Comparison of ENCODE assay signal across 20 cellular contexts in the genomic region with DNA sequence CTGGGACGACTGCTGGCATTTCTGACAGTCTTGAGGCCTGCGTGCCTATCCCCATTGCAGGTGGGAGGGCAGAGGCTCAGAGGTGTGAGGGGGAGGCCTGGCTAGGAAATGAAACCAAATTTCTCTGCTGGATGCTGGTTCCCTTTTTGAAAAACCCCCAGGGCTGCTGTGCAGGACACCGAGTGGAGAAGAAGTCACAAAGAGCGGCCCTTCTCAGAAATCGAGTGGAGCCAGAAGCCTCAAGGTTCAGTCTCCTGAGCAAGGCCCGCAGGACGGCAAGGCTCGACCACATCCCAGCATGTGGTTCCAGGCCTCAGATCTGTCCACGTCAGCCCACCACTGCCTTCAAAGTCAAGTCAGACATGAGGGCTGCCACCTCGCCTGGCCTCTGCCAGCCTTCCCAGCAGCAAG.
DNase-seq lines count a peak whose midpoint lies in the region; ATAC-seq lines count a peak whose summit lies in the region.
"Had no signal": no experiment of that assay in that cellular context is flagged by ENCODE, and none has a peak within 500 bp of the region (broad histone marks: within the 10 kb centered on the region; RNA-seq: fewer than 3 reads in every experiment).

No MANE protein-coding gene starts in this region.

- peaks cover 19% of the 10 kb centered on the region for H3K9me3 Mint-ChIP-seq in dendritic cell treated with granulocyte-macrophage colony-stimulating factor and Interleukin-4, amounts not matched to agents 40 ng/mL and 50 ng/mL, for 4 days
- peaks cover 4 to 10% of the 10 kb centered on the region in 2 donors for H3K9me3 Mint-ChIP-seq in stimulated activated naive B cell treated with anti-CD40 and anti-IgM and Interleukin-4, amounts not matched to agents 10 μg/mL and 1 μg/mL and 100 μg/mL, for 72 hours

- intact Hi-C loops in dendritic cell treated with granulocyte-macrophage colony-stimulating factor and Interleukin-4, amounts not matched to agents 40 ng/mL and 50 ng/mL, for 4 days (cut with micrococcal nuclease): no loop called here

- H3K27me3 Mint-ChIP-seq in dendritic cell treated with granulocyte-macrophage colony-stimulating factor and Interleukin-4, amounts not matched to agents 40 ng/mL and 50 ng/mL, for 4 days: peaks cover 28% of the 10 kb centered on the region
- H3K27me3 Mint-ChIP-seq in stimulated activated naive B cell treated with anti-CD40 and anti-IgM and Interleukin-4, amounts not matched to agents 10 μg/mL and 1 μg/mL and 100 μg/mL, for 72 hours: peaks cover 18 to 26% of the 10 kb centered on the region in 2 donors

- ATAC-seq in GM21515 (IDR thresholded peaks at IDR 0.05; ENCODE audit: unreplicated experiment) (peak; percentile 53), HG03457 (IDR thresholded peaks at IDR 0.05; ENCODE audit: unreplicated experiment) (no peak), HG03442 (IDR thresholded peaks at IDR 0.05; ENCODE audit: unreplicated experiment) (no peak)
- peak; percentile 92 to 93 for ATAC-seq in stimulated activated naive B cell treated with anti-CD40 and anti-IgM and Interleukin-4, amounts not matched to agents 10 μg/mL and 1 μg/mL and 100 μg/mL, for 72 hours (replicated peaks)
- ATAC-seq: foreskin keratinocyte had no signal

- peak overlapping the region; percentile 91 for H3K27ac Mint-ChIP-seq in dendritic cell treated with granulocyte-macrophage colony-stimulating factor and Interleukin-4, amounts not matched to agents 40 ng/mL and 50 ng/mL, for 4 days
- H3K27ac Mint-ChIP-seq in stimulated activated naive B cell treated with anti-CD40 and anti-IgM and Interleukin-4, amounts not matched to agents 10 μg/mL and 1 μg/mL and 100 μg/mL, for 72 hours: peak overlapping the region; percentile 75
- H3K27ac Mint-ChIP-seq: activated CD4-positive, alpha-beta T cell treated with anti-CD3 and anti-CD28 coated beads, Interleukin-2, amount 10 ng/mL, durations not matched to agents 7 days and 5 days; mesothelial cell of epicardium had no signal

- DNase-seq in MV-4-11 (lab: John Stamatoyannopoulos, UW) (peak; percentile 74), NCI-H2107 (lab: John Stamatoyannopoulos, UW) (no peak), NCI-H2029 treated with DMSO at 0.1 percent for 48 hours (lab: John Stamatoyannopoulos, UW) (no peak)
- peak; percentile 65 for DNase-seq in stimulated activated naive B cell treated with anti-CD40 and anti-IgM and Interleukin-4, amounts not matched to agents 10 μg/mL and 1 μg/mL and 100 μg/mL, for 72 hours
- DNase-seq: activated CD4-positive, alpha-beta T cell treated with anti-CD3 and anti-CD28 coated beads, Interleukin-2, amount 10 ng/mL, durations not matched to agents 7 days and 5 days; activated naive CD4-positive, alpha-beta T cell treated with Interleukin-2 at 50 U/mL for 16 hours; activated T-cell treated with anti-CD3 and anti-CD28 coated beads for 4 hours; cortex of kidney; DMS 273 treated with DMSO at 0.1 percent for 48 hours; foreskin keratinocyte; H7; NCI-H187; NCI-H526; nucleus accumbens; stimulated activated CD4-positive, alpha-beta T cell treated with anti-CD3 and anti-CD28 coated beads, Interleukin-4, amount 100 ng/mL, for 1 hour had no signal

- peaks cover 64% of the 10 kb centered on the region for H3K4me1 Mint-ChIP-seq in dendritic cell treated with granulocyte-macrophage colony-stimulating factor and Interleukin-4, amounts not matched to agents 40 ng/mL and 50 ng/mL, for 4 days (ENCODE audit: low read depth)
- peaks cover 31 to 40% of the 10 kb centered on the region in 2 donors for H3K4me1 Mint-ChIP-seq in stimulated activated naive B cell treated with anti-CD40 and anti-IgM and Interleukin-4, amounts not matched to agents 10 μg/mL and 1 μg/mL and 100 μg/mL, for 72 hours

- H3K4me3 Mint-ChIP-seq in dendritic cell treated with granulocyte-macrophage colony-stimulating factor and Interleukin-4, amounts not matched to agents 40 ng/mL and 50 ng/mL, for 4 days: peak overlapping the region; percentile 24
- peak overlapping the region in 1 of 2 donors; percentile 5 for H3K4me3 Mint-ChIP-seq in stimulated activated naive B cell treated with anti-CD40 and anti-IgM and Interleukin-4, amounts not matched to agents 10 μg/mL and 1 μg/mL and 100 μg/mL, for 72 hours
- H3K4me3 Mint-ChIP-seq: activated CD4-positive, alpha-beta T cell treated with anti-CD3 and anti-CD28 coated beads, Interleukin-2, amount 10 ng/mL, durations not matched to agents 7 days and 5 days; mesothelial cell of epicardium had no signal

- H3K36me3 Mint-ChIP-seq in dendritic cell treated with granulocyte-macrophage colony-stimulating factor and Interleukin-4, amounts not matched to agents 40 ng/mL and 50 ng/mL, for 4 days (ENCODE audit: low read depth): peaks cover 40% of the 10 kb centered on the region
- peaks cover 17 to 22% of the 10 kb centered on the region in 2 donors for H3K36me3 Mint-ChIP-seq in stimulated activated naive B cell treated with anti-CD40 and anti-IgM and Interleukin-4, amounts not matched to agents 10 μg/mL and 1 μg/mL and 100 μg/mL, for 72 hours
- H3K36me3 Mint-ChIP-seq: mesothelial cell of epicardium had no signal

Comparison
In these comparisons a context has a peak if more than half of its experiments do, and no peak if none do; other contexts are left out.
1. ATAC-seq: peak in GM21515 (single experiment) and stimulated activated naive B cell treated with anti-CD40 and anti-IgM and Interleukin-4, amounts not matched to agents 10 μg/mL and 1 μg/mL and 100 μg/mL, for 72 hours (2 of 2); none in HG03457 (single experiment) and HG03442 (single experiment).
2. DNase-seq: peak in MV-4-11 (single experiment) and stimulated activated naive B cell treated with anti-CD40 and anti-IgM and Interleukin-4, amounts not matched to agents 10 μg/mL and 1 μg/mL and 100 μg/mL, for 72 hours (single experiment); none in NCI-H2107 (single experiment) and NCI-H2029 treated with DMSO at 0.1 percent for 48 hours (single experiment).